ENCODE assay signal across 9 cellular contexts in the genomic region with DNA sequence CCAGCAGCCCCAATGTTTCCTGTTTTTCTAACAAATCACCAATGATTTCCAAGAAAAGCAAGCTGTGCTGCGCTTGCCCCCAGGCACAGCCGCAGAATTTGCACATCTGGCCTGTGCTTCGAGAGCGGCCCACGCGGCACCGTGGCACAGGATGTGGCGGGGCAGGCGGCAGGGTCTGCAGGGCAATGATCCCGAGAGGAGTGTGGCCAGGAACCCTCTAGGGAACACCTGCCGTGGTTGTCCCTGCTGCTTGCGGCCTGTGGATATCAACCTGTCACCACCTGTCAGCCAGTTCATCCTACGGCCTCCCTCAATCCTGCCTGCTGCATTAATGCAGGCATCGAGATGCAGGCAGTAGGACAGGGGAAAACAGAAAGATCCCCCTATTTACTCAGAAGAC. TPM values are rescaled to one million over a fixed set of nuclear protein-coding genes. Genes with fewer than 3 reads are reported as not detected.
DNase-seq lines count a peak whose midpoint lies in the region; ATAC-seq and TF ChIP-seq lines count a peak whose summit lies in the region.
"Had no signal": no experiment of that assay in that cellular context is flagged by ENCODE, and none has a peak within 500 bp of the region (broad histone marks: within the 10 kb centered on the region; RNA-seq: fewer than 3 reads in every experiment).

No MANE protein-coding gene starts in this region.

- peak overlapping the region; percentile 93 for H3K27ac Mint-ChIP-seq in activated T-cell treated with anti-CD3 and anti-CD28 coated beads, Interleukin-2, amount 50 U/mL, for 24 hours
- peak overlapping the region; percentile 99 for H3K27ac Mint-ChIP-seq in natural killer cell treated with Interleukin-12 subunit alpha and Interleukin-12 subunit beta and Interleukin-15 and Interleukin-18, amount 100 ng/mL, for 72 hours

- peak; percentile 80 for DNase-seq in activated T-cell treated with anti-CD3 and anti-CD28 coated beads, Interleukin-2, amount 50 U/mL, for 24 hours
- DNase-seq in natural killer cell treated with Interleukin-12 subunit alpha and Interleukin-12 subunit beta and Interleukin-15 and Interleukin-18, amount 100 ng/mL, for 72 hours (ENCODE audit: low spot score): peak; percentile 93
- DNase-seq in inferior parietal cortex (ENCODE audit: extremely low spot score) (no peak), NCI-H510A treated with DMSO at 0.1 percent for 48 hours (lab: John Stamatoyannopoulos, UW) (no peak), D341Med (ENCODE audit: low spot score) (no peak), cortex of kidney (lab: John Stamatoyannopoulos, UW) (no peak)
- DNase-seq: Calu3 had no signal

- no peaks in the 10 kb centered on the region for H3K9me3 Mint-ChIP-seq in activated T-cell treated with anti-CD3 and anti-CD28 coated beads, Interleukin-2, amount 50 U/mL, for 24 hours
- peaks cover 3% of the 10 kb centered on the region for H3K9me3 Mint-ChIP-seq in natural killer cell treated with Interleukin-12 subunit alpha and Interleukin-12 subunit beta and Interleukin-15 and Interleukin-18, amount 100 ng/mL, for 72 hours

- no peaks in the 10 kb centered on the region for H3K27me3 Mint-ChIP-seq in activated T-cell treated with anti-CD3 and anti-CD28 coated beads, Interleukin-2, amount 50 U/mL, for 24 hours
- no peaks in the 10 kb centered on the region for H3K27me3 Mint-ChIP-seq in natural killer cell treated with Interleukin-12 subunit alpha and Interleukin-12 subunit beta and Interleukin-15 and Interleukin-18, amount 100 ng/mL, for 72 hours

- H3K4me1 Mint-ChIP-seq in activated T-cell treated with anti-CD3 and anti-CD28 coated beads, Interleukin-2, amount 50 U/mL, for 24 hours (ENCODE audit: low read depth): peaks cover 85% of the 10 kb centered on the region
- H3K4me1 Mint-ChIP-seq in natural killer cell treated with Interleukin-12 subunit alpha and Interleukin-12 subunit beta and Interleukin-15 and Interleukin-18, amount 100 ng/mL, for 72 hours (ENCODE audit: low read depth in 2 of 2): peaks cover 86 to 87% of the 10 kb centered on the region in 2 donors

- H3K36me3 Mint-ChIP-seq in activated T-cell treated with anti-CD3 and anti-CD28 coated beads, Interleukin-2, amount 50 U/mL, for 24 hours (ENCODE audit: low read depth): peaks cover 54% of the 10 kb centered on the region
- peaks cover 28% of the 10 kb centered on the region for H3K36me3 Mint-ChIP-seq in natural killer cell treated with Interleukin-12 subunit alpha and Interleukin-12 subunit beta and Interleukin-15 and Interleukin-18, amount 100 ng/mL, for 72 hours

- H3K4me3 ChIP-seq in GM12875 (ENCODE audit: low read depth, low read length): peak overlapping the region; percentile 10

- ATAC-seq in HG03175 (IDR thresholded peaks at IDR 0.05; ENCODE audit: unreplicated experiment): peak; percentile 51
- ATAC-seq in natural killer cell treated with Interleukin-12 subunit alpha and Interleukin-12 subunit beta and Interleukin-15 and Interleukin-18, amount 100 ng/mL, for 72 hours: peak; percentile 89 to 90

- H3K4me3 Mint-ChIP-seq in activated T-cell treated with anti-CD3 and anti-CD28 coated beads, Interleukin-2, amount 50 U/mL, for 24 hours: peak overlapping the region; percentile 69
- H3K4me3 Mint-ChIP-seq in natural killer cell treated with Interleukin-12 subunit alpha and Interleukin-12 subunit beta and Interleukin-15 and Interleukin-18, amount 100 ng/mL, for 72 hours: peak overlapping the region; percentile 92

- no peak for TF ChIP-seq CTCF in GM12875 (IDR thresholded peaks at IDR 0.05; ENCODE audit: borderline replicate concordance, insufficient read depth, low read depth, low read length)

RNA-seq across cellular contexts. Expression of gene PIK3R5, which starts 24.0 kb away (rescaled TPM):
- 100 to 1,000 TPM; 112 to 119 TPM for total RNA-seq in natural killer cell treated with Interleukin-12 subunit alpha and Interleukin-12 subunit beta and Interleukin-15 and Interleukin-18, amount 100 ng/mL, for 72 hours
- total RNA-seq: Calu3 had no signal

Comparison
In these comparisons a context has a peak if more than half of its experiments do, and no peak if none do; other contexts are left out.
1. DNase-seq: peak in activated T-cell treated with anti-CD3 and anti-CD28 coated beads, Interleukin-2, amount 50 U/mL, for 24 hours (single experiment) and natural killer cell treated with Interleukin-12 subunit alpha and Interleukin-12 subunit beta and Interleukin-15 and Interleukin-18, amount 100 ng/mL, for 72 hours (single experiment); none in inferior parietal cortex (single experiment), NCI-H510A treated with DMSO at 0.1 percent for 48 hours (single experiment), D341Med (single experiment) and cortex of kidney (single experiment).